Comparison of ENCODE assay signal across 16 cellular contexts in the genomic region with DNA sequence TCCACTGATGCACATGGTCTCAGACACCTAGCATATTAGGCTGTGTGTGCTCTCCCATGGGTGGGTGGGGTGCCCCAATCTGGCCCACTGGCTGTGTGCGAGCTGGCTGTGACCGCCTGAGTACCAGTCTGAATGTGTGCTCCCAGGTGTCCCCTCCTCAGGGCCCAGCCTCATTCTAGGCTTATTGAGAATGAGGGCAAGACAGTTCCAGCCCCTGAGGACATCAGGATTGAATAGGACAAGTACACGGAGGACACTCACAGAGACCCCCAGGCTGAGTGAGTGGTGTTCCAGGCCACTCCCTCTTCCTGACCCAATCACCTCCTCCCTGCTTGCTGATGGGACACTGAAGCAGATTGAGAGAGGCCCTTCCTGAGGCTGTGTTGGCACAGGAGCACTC.
DNase-seq lines count a peak whose midpoint lies in the region; ATAC-seq and TF ChIP-seq lines count a peak whose summit lies in the region.
"Had no signal": no experiment of that assay in that cellular context is flagged by ENCODE, and none has a peak within 500 bp of the region (broad histone marks: within the 10 kb centered on the region; RNA-seq: fewer than 3 reads in every experiment).

No MANE protein-coding gene starts in this region.

- H3K9me3 ChIP-seq in BLaER1 (no peaks in the 10 kb centered on the region), lung (ENCODE audit: control insufficient read depth in 2 of 2, insufficient read depth in 1 of 2, low read length in 1 of 2) (no peaks in the 10 kb centered on the region)
- H3K9me3 ChIP-seq in BLaER1 treated with 17β-estradiol and CSF1 and Interleukin-3, amounts not matched to agents 10 nM and 100 nM (replicated peaks in 1 of 11): no peaks in the 10 kb centered on the region
- H3K9me3 ChIP-seq: HAP-1 had no signal

- no peaks in the 10 kb centered on the region for H3K36me3 Mint-ChIP-seq in T-helper 2 cell treated with Interferon-gamma antibody and Interleukin-4, amounts not matched to agents 5 μg/mL and 100 μg/mL, for 36 hours (ENCODE audit: low read depth)
- H3K36me3 Mint-ChIP-seq: CD14-positive monocyte had no signal

- peak overlapping the region; percentile 70 for H3K4me2 ChIP-seq in BLaER1
- H3K4me2 ChIP-seq in BLaER1 treated with 17β-estradiol and CSF1 and Interleukin-3, amounts not matched to agents 10 nM and 100 nM: peak overlapping the region in 9 of 11 experiments; percentile 13 to 83 (median 71); a peak in 16 of 22 replicates

- no peak for TF ChIP-seq CTCF in lung (IDR thresholded peaks at IDR 0.05; ENCODE audit: control extremely low read depth, extremely low read depth)

- H3K27me3 Mint-ChIP-seq in T-helper 2 cell treated with Interferon-gamma antibody and Interleukin-4, amounts not matched to agents 5 μg/mL and 100 μg/mL, for 36 hours (ENCODE audit: low read depth): no peaks in the 10 kb centered on the region
- H3K27me3 Mint-ChIP-seq: CD4-positive, alpha-beta T cell had no signal

- H3K27me3 ChIP-seq in BLaER1 (no peaks in the 10 kb centered on the region), lung (ENCODE audit: control insufficient read depth, insufficient read depth) (no peaks in the 10 kb centered on the region)
- H3K27me3 ChIP-seq in BLaER1 treated with 17β-estradiol and CSF1 and Interleukin-3, amounts not matched to agents 10 nM and 100 nM: no peaks in the 10 kb centered on the region

- H3K4me3 Mint-ChIP-seq in T-helper 2 cell treated with Interferon-gamma antibody and Interleukin-4, amounts not matched to agents 5 μg/mL and 100 μg/mL, for 36 hours: no peak overlapping the region
- H3K4me3 Mint-ChIP-seq: CD14-positive monocyte; CD4-positive, alpha-beta T cell; HFFc6 had no signal

- H3K27ac ChIP-seq in BLaER1 (peak overlapping the region; percentile 84), lung (ENCODE audit: low read depth in 1 of 2, low read length in 1 of 2) (no peak overlapping the region)
- H3K27ac ChIP-seq in BLaER1 treated with 17β-estradiol and CSF1 and Interleukin-3, amounts not matched to agents 10 nM and 100 nM: peak overlapping the region in 7 of 11 experiments; percentile 2 to 66 (median 45); a peak in 8 of 22 replicates

- DNase-seq in lung (ENCODE audit: low spot score): peak; percentile 26
- no peak for DNase-seq in NCI-H345 (lab: John Stamatoyannopoulos, UW)
- DNase-seq in T-helper 2 cell treated with Interferon-gamma antibody and Interleukin-4, amounts not matched to agents 5 μg/mL and 100 μg/mL, for 36 hours (ENCODE audit: low spot score): no peak
- DNase-seq in NCI-H2081 treated with DMSO at 0.1 percent for 48 hours (lab: John Stamatoyannopoulos, UW): no peak
- DNase-seq: Calu3; CD4-positive, alpha-beta T cell; COR-L47; DMS53; DMS79 treated with DMSO at 0.1 percent for 48 hours; GF-D8; GOT3; HFFc6 had no signal

- no peak overlapping the region for H3K27ac Mint-ChIP-seq in T-helper 2 cell treated with Interferon-gamma antibody and Interleukin-4, amounts not matched to agents 5 μg/mL and 100 μg/mL, for 36 hours
- H3K27ac Mint-ChIP-seq: CD4-positive, alpha-beta T cell; HFFc6 had no signal

- H3K4me3 ChIP-seq in BLaER1 (no peak overlapping the region), lung (no peak overlapping the region)
- no peak overlapping the region for H3K4me3 ChIP-seq in BLaER1 treated with 17β-estradiol and CSF1 and Interleukin-3, amounts not matched to agents 10 nM and 100 nM
- H3K4me3 ChIP-seq: HAP-1 had no signal

- H4K20me1 ChIP-seq in BLaER1: no peaks in the 10 kb centered on the region
- no peaks in the 10 kb centered on the region for H4K20me1 ChIP-seq in BLaER1 treated with 17β-estradiol and CSF1 and Interleukin-3, amounts not matched to agents 10 nM and 100 nM

- H3K36me3 ChIP-seq in BLaER1 (no peaks in the 10 kb centered on the region), lung (ENCODE audit: control insufficient read depth in 2 of 2, insufficient read depth in 2 of 2, low read length in 2 of 2) (no peaks in the 10 kb centered on the region)
- no peaks in the 10 kb centered on the region for H3K36me3 ChIP-seq in BLaER1 treated with 17β-estradiol and CSF1 and Interleukin-3, amounts not matched to agents 10 nM and 100 nM
- H3K36me3 ChIP-seq: HAP-1 had no signal

- H3K9me3 Mint-ChIP-seq in T-helper 2 cell treated with Interferon-gamma antibody and Interleukin-4, amounts not matched to agents 5 μg/mL and 100 μg/mL, for 36 hours: no peaks in the 10 kb centered on the region
- H3K9me3 Mint-ChIP-seq: CD14-positive monocyte; CD4-positive, alpha-beta T cell had no signal

- peaks cover 48% of the 10 kb centered on the region for H3K4me1 ChIP-seq in BLaER1
- H3K4me1 ChIP-seq in BLaER1 treated with 17β-estradiol and CSF1 and Interleukin-3, amounts not matched to agents 10 nM and 100 nM: peaks cover 0 to 48% (median 29%) of the 10 kb centered on the region in 10 experiments; a peak in 17 of 20 replicates
- H3K4me1 ChIP-seq in lung (ENCODE audit: control insufficient read depth in 2 of 2, insufficient read depth in 2 of 2, low read length in 2 of 2): no peaks in the 10 kb centered on the region
- H3K4me1 ChIP-seq: HAP-1 had no signal

- peak overlapping the region; percentile 54 for H3K9ac ChIP-seq in BLaER1
- H3K9ac ChIP-seq in BLaER1 treated with 17β-estradiol and CSF1 and Interleukin-3, amounts not matched to agents 10 nM and 100 nM: peak overlapping the region in 4 of 11 experiments; percentile 10 to 44 (median 27); a peak in 5 of 22 replicates

- H3K4me1 Mint-ChIP-seq in T-helper 2 cell treated with Interferon-gamma antibody and Interleukin-4, amounts not matched to agents 5 μg/mL and 100 μg/mL, for 36 hours (ENCODE audit: low read depth): no peaks in the 10 kb centered on the region

- 92% methylated on average over 3 of the region's 3 CpGs for WGBS in lung, 2 donors

- no peak for ATAC-seq in lung (ENCODE audit: insufficient read depth, low FRiP score)

Comparison
In these comparisons a context has a peak if more than half of its experiments do, and no peak if none do; other contexts are left out.
1. H3K27ac ChIP-seq: peak in BLaER1 (single experiment) and BLaER1 treated with 17β-estradiol and CSF1 and Interleukin-3, amounts not matched to agents 10 nM and 100 nM (7 of 11); none in lung (0 of 2).